ENCODE assay signal across 9 cellular contexts in genomic region chrX:120310861-120311631, GRCh38. TPM values are rescaled to one million over a fixed set of nuclear protein-coding genes. Genes with fewer than 3 reads are reported as not detected.
A peak's percentile ranks its signal among the peaks of the same experiment; 100 is the strongest.
DNase-seq lines count a peak whose midpoint lies in the region; ATAC-seq, FAIRE-seq and TF ChIP-seq lines count a peak whose summit lies in the region.
"Had no signal": no experiment of that assay in that cellular context is flagged by ENCODE, and none has a peak within 500 bp of the region (broad histone marks: within the 10 kb centered on the region; RNA-seq: fewer than 3 reads in every experiment).

Gene TMEM255A, minus strand, starts transcription at chrX:120311461. Its CDS starts 152 bp downstream, at chrX:120311309.

- intact Hi-C loops in ovary (cut with DNase I), result loop anchor here in 1 of 4 donors (5.0 kb wide), 1 partner anchor 156 kb away; the partner anchor contains the start of gene LAMP2

- TF ChIP-seq EP300 in A549 (IDR thresholded peaks at IDR 0.05) (no peak), gastroesophageal sphincter (IDR thresholded peaks at IDR 0.05) (no peak), ovary (IDR thresholded peaks at IDR 0.05) (no peak)

- TF ChIP-seq POLR2A in A549 (IDR thresholded peaks at IDR 0.05; ENCODE audit: low read length), result no peak
- TF ChIP-seq POLR2A in gastroesophageal sphincter (IDR thresholded peaks at IDR 0.05), result no peak
- no peak for TF ChIP-seq POLR2A in ovary (IDR thresholded peaks at IDR 0.05)

- H3K36me3 ChIP-seq in gastroesophageal sphincter (no peaks in the 10 kb centered on the region), ovary (no peaks in the 10 kb centered on the region)

- ATAC-seq in A549 (peak; percentile 9 to 40; a peak in 3 of 6 replicates), T-helper 17 cell (no peak), gastroesophageal sphincter (peak; percentile 42), GM18498 (IDR thresholded peaks at IDR 0.05; ENCODE audit: unreplicated experiment) (no peak), HG02981 (IDR thresholded peaks at IDR 0.05; ENCODE audit: unreplicated experiment) (no peak)

- no peak for TF ChIP-seq RAD21 in A549 (conservative IDR thresholded peaks at IDR 0.05 in 1 of 2, IDR thresholded peaks at IDR 0.05 in 1 of 2)

- peak within 1 kb of the TSS; percentile 32 for H3K4me3 ChIP-seq in A549
- H3K4me3 ChIP-seq in gastroesophageal sphincter, result peak within 1 kb of the TSS; percentile 11 to 47
- H3K4me3 ChIP-seq in ovary, result peak within 1 kb of the TSS; percentile 44

- no peaks in the 10 kb centered on the region for H3K27me3 Mint-ChIP-seq in T-helper 17 cell

- H3K4me2 ChIP-seq in A549, result peak within 1 kb of the TSS; percentile 72

- CTCF ChIA-PET in A549 (lab: Yijun Ruan, JAX), result interaction anchor here (0.6 to 1.8 kb wide), 3 partner anchors 29 to 133 kb away, joined by 3 to 5 read pairs (median 3); partner anchors contain the start of gene ZBTB33

- in situ Hi-C loops in GM13976 (cut with MboI; ENCODE audit: low sequenced_read_pairs, unreplicated experiment), result no loop called here

- WGBS in A549 (ENCODE audit: missing lambda C conversion rate), result 8% methylated on average over 25 of the region's 48 CpGs
- WGBS in gastroesophageal sphincter (ENCODE audit: low coverage in 1 of 2), 2 donors, result 0 to 26% methylated on average over 2 to 15 of the region's 48 CpGs
- 27 to 39% (median 28%) methylated on average over 44 to 48 of the region's 48 CpGs for WGBS in ovary, 3 donors

- H3K36me3 Mint-ChIP-seq in T-helper 17 cell (ENCODE audit: low read depth), result peaks cover 2% of the 10 kb centered on the region

- POLR2A ChIA-PET in A549 (lab: Yijun Ruan, JAX), result no interaction called here

- H3K9me3 ChIP-seq in A549, result no peaks in the 10 kb centered on the region
- no peaks in the 10 kb centered on the region for H3K9me3 ChIP-seq in T-helper 17 cell (ENCODE audit: control insufficient read depth, low read length, poor library complexity, severe bottlenecking)
- no peaks in the 10 kb centered on the region for H3K9me3 ChIP-seq in gastroesophageal sphincter
- no peaks in the 10 kb centered on the region for H3K9me3 ChIP-seq in ovary

- no peak within 1 kb of the TSS for H3K27ac ChIP-seq in A549
- H3K27ac ChIP-seq in gastroesophageal sphincter, result peak within 1 kb of the TSS in 1 of 4 donors; percentile 16
- peak within 1 kb of the TSS; percentile 30 to 39 for H3K27ac ChIP-seq in ovary
- H3K27ac ChIP-seq: epithelial cell of prostate had no signal

- H3K4me1 Mint-ChIP-seq in T-helper 17 cell, result peaks cover 12% of the 10 kb centered on the region

- H3K4me1 ChIP-seq in A549 (peaks cover 7% of the 10 kb centered on the region; the same call in 2 of the 3 replicates), gastroesophageal sphincter (peaks cover 0 to 31% (median 4%) of the 10 kb centered on the region in 3 donors), ovary (ENCODE audit: insufficient read depth) (no peaks in the 10 kb centered on the region)

- peaks cover 51% of the 10 kb centered on the region for H3K27me3 ChIP-seq in gastroesophageal sphincter
- H3K27me3 ChIP-seq in ovary, result no peaks in the 10 kb centered on the region

- H3K4me3 Mint-ChIP-seq in T-helper 17 cell, result peak within 1 kb of the TSS; percentile 87

- DNase-seq in A549 (ENCODE audit: low read depth in 1 of 2, low spot score in 1 of 2) (peak in 1 of 2 experiments; percentile 15), GM13976 (ENCODE audit: low spot score) (peak; percentile 31), T-helper 17 cell (no peak), ovary (peak; percentile 48 to 72 (median 68)), NCI-H2029 (lab: John Stamatoyannopoulos, UW) (no peak)

- H3K27ac Mint-ChIP-seq in T-helper 17 cell, result peak within 1 kb of the TSS; percentile 90

- no peak for FAIRE-seq in A549 (lab: Jason Lieb, UNC)

- TF ChIP-seq CTCF in A549 (IDR thresholded peaks at IDR 0.05) (no peak), GM13976 (IDR thresholded peaks at IDR 0.05; ENCODE audit: borderline replicate concordance, control extremely low read depth, extremely low read depth, insufficient read depth, missing control alignments) (no peak), gastroesophageal sphincter (IDR thresholded peaks at IDR 0.05) (no peak), ovary (IDR thresholded peaks at IDR 0.05) (no peak)

TF ChIP-seq in A549, 52 proteins besides CTCF, POLR2A, EP300 and RAD21:
- TF ChIP-seq HEYL (CRISPR knock-in tag; IDR thresholded peaks at IDR 0.05), result no peak
- TF ChIP-seq CBX8 (IDR thresholded peaks at IDR 0.05), result peak; percentile 79; the same call in 1 of the 2 replicates
- TF ChIP-seq RNF2 (IDR thresholded peaks at IDR 0.05; ENCODE audit: borderline replicate concordance, low read depth), result 0 out of 2 replicates have a peak, but pooled peaks have one; percentile 31
- no peak for TF ChIP-seq HDAC2 (IDR thresholded peaks at IDR 0.05)

RNA-seq across cellular contexts. Expression of gene TMEM255A, which starts in this region (rescaled TPM):
- polyA plus RNA-seq in A549 (2011; rRNA removed) (0.03 and 0.16 TPM in 2 replicates), A549 (2017; fragmentation: RNase III; extraction: RNeasy Plus Mini Kit Qiagen cat#74134 plus additional on column Dnase treatment) (0.03 TPM in 1 of 3 replicates, not detected in the others), ovary (10 to 100 TPM; 14.2 to 25.2 TPM)
- polyA plus RNA-seq in A549 (2012; cell fraction: cytosol; rRNA removed), result 0.03 and 0.04 TPM in 2 replicates
- polyA plus RNA-seq in A549 (2012; cell fraction: nucleus; rRNA removed), result 0.01 and 0.04 TPM in 2 replicates
- not detected in 2 replicates for polyA minus RNA-seq in A549 (2011; rRNA and poly(A)+ RNA removed)
- total RNA-seq in T-helper 17 cell (under 1 TPM in 1 of 2 donors, not detected in 1; 0.30 TPM), gastroesophageal sphincter (1 to 10 TPM in 3 of 4 donors, under 1 TPM in 1; 0.16 to 8.9 (median 4.1) TPM), ovary (10 to 100 TPM in 5 of 7 donors, 1 to 10 TPM in 2; 6.7 to 22.5 (median 16.3) TPM)

Comparison
In these comparisons a context has a peak if more than half of its experiments do, and no peak if none do; other contexts are left out.
1. RNA of gene TMEM255A (polyA plus RNA-seq): 14.2 to 25.2 TPM in ovary; 0.01 to 0.16 TPM in A549; every median in the first group is over 10 times any median in the second.
2. Peak in ATAC-seq, H3K4me3 ChIP-seq and H3K4me2 ChIP-seq in A549; RNA of the gene not detected or under 1 TPM.
3. DNase-seq: peak in GM13976 (single experiment) and ovary (5 of 5); none in T-helper 17 cell (0 of 3) and NCI-H2029 (single experiment).
4. H3K27ac ChIP-seq: peak in ovary (2 of 2); none in A549 (0 of 2).
5. Peak in every context shown above with its lines, with median percentiles within 50 percentile points of each other: H3K4me3 ChIP-seq.